Comparison of ENCODE assay signal across 27 cellular contexts in the genomic region with DNA sequence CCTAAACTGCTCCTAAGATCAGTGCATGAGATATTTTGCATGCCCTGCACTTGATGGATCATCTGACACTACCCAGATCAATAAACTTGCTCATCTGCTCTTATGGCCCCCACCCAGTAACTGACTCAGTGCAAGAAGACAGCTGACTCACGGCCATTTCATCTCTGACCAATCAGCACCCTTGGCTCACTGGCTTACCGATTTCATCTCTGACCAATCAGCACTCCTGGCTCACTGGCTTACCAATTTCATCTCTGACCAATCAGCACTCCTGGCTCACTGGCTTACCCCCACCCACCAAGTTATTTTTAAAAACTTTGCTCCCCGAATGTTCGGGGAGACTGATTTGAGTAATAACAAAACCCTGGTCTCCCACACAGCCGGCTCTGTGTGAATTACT. TPM values are rescaled to one million over a fixed set of nuclear protein-coding genes. Genes with fewer than 3 reads are reported as not detected.
A peak's percentile ranks its signal among the peaks of the same experiment; 100 is the strongest.
DNase-seq lines count a peak whose midpoint lies in the region; ATAC-seq and TF ChIP-seq lines count a peak whose summit lies in the region.
"Had no signal": no experiment of that assay in that cellular context is flagged by ENCODE, and none has a peak within 500 bp of the region (broad histone marks: within the 10 kb centered on the region; RNA-seq: fewer than 3 reads in every experiment).

No MANE protein-coding gene starts in this region.

- H3K4me1 Mint-ChIP-seq in activated T-cell treated with anti-CD3 and anti-CD28 coated beads, Interleukin-2, amount 50 U/mL, for 4 hours (ENCODE audit: low read depth): no peaks in the 10 kb centered on the region
- peaks cover 3% of the 10 kb centered on the region for H3K4me1 Mint-ChIP-seq in activated T-cell treated with anti-CD3 and anti-CD28 coated beads, Interleukin-2, amount 50 U/mL, for 24 hours (ENCODE audit: low read depth)
- peaks cover 0 to 3% of the 10 kb centered on the region in 2 donors for H3K4me1 Mint-ChIP-seq in natural killer cell treated with Interleukin-12 subunit alpha and Interleukin-12 subunit beta and Interleukin-15 and Interleukin-18, amount 100 ng/mL, for 72 hours (ENCODE audit: low read depth in 2 of 2)
- H3K4me1 Mint-ChIP-seq in CD4-positive, alpha-beta T cell (ENCODE audit: low read depth): no peaks in the 10 kb centered on the region
- H3K4me1 Mint-ChIP-seq: nephron had no signal

- no peaks in the 10 kb centered on the region for H3K36me3 Mint-ChIP-seq in activated T-cell treated with anti-CD3 and anti-CD28 coated beads, Interleukin-2, amount 50 U/mL, for 4 hours (ENCODE audit: insufficient read depth)
- no peaks in the 10 kb centered on the region for H3K36me3 Mint-ChIP-seq in activated T-cell treated with anti-CD3 and anti-CD28 coated beads, Interleukin-2, amount 50 U/mL, for 24 hours (ENCODE audit: low read depth)
- H3K36me3 Mint-ChIP-seq in natural killer cell treated with Interleukin-12 subunit alpha and Interleukin-12 subunit beta and Interleukin-15 and Interleukin-18, amount 100 ng/mL, for 72 hours: no peaks in the 10 kb centered on the region
- no peaks in the 10 kb centered on the region for H3K36me3 Mint-ChIP-seq in CD4-positive, alpha-beta T cell (ENCODE audit: low read depth)
- H3K36me3 Mint-ChIP-seq: activated naive CD8-positive, alpha-beta T cell; CD8-positive, alpha-beta T cell had no signal

- intact Hi-C loops in CD4-positive, alpha-beta T cell (cut with DNase I, micrococcal nuclease): no loop called here

- H3K9me3 Mint-ChIP-seq in activated T-cell treated with anti-CD3 and anti-CD28 coated beads, Interleukin-2, amount 50 U/mL, for 4 hours: peaks cover 3% of the 10 kb centered on the region
- peaks cover 3% of the 10 kb centered on the region for H3K9me3 Mint-ChIP-seq in activated T-cell treated with anti-CD3 and anti-CD28 coated beads, Interleukin-2, amount 50 U/mL, for 24 hours
- no peaks in the 10 kb centered on the region for H3K9me3 Mint-ChIP-seq in natural killer cell treated with Interleukin-12 subunit alpha and Interleukin-12 subunit beta and Interleukin-15 and Interleukin-18, amount 100 ng/mL, for 72 hours
- no peaks in the 10 kb centered on the region for H3K9me3 Mint-ChIP-seq in CD4-positive, alpha-beta T cell
- H3K9me3 Mint-ChIP-seq: CD8-positive, alpha-beta T cell; H9; T-helper 2 cell treated with Interferon-gamma antibody and Interleukin-4, amounts not matched to agents 5 μg/mL and 100 μg/mL, for 36 hours had no signal

- no peak overlapping the region for H3K27ac Mint-ChIP-seq in activated T-cell treated with anti-CD3 and anti-CD28 coated beads, Interleukin-2, amount 50 U/mL, for 24 hours
- no peak overlapping the region for H3K27ac Mint-ChIP-seq in natural killer cell treated with Interleukin-12 subunit alpha and Interleukin-12 subunit beta and Interleukin-15 and Interleukin-18, amount 100 ng/mL, for 72 hours
- H3K27ac Mint-ChIP-seq in CD4-positive, alpha-beta T cell: no peak overlapping the region
- H3K27ac Mint-ChIP-seq: activated naive CD8-positive, alpha-beta T cell; CD8-positive, alpha-beta T cell; H9; nephron; T-helper 2 cell treated with Interferon-gamma antibody and Interleukin-4, amounts not matched to agents 5 μg/mL and 100 μg/mL, for 36 hours had no signal

- H3K27ac ChIP-seq in CD4-positive, alpha-beta T cell (ENCODE audit: low read depth, low read length): no peak overlapping the region
- H3K27ac ChIP-seq: cardiac muscle cell, colonic mucosa, stomach, thyroid gland, VCaP had no signal

- H3K27me3 ChIP-seq in CD4-positive, alpha-beta T cell (ENCODE audit: control insufficient read depth, insufficient read depth, low read length): no peaks in the 10 kb centered on the region
- H3K27me3 ChIP-seq: cardiac muscle cell, colonic mucosa, thyroid gland had no signal

- no peak overlapping the region for H3K4me3 Mint-ChIP-seq in activated T-cell treated with anti-CD3 and anti-CD28 coated beads, Interleukin-2, amount 50 U/mL, for 4 hours
- no peak overlapping the region for H3K4me3 Mint-ChIP-seq in activated T-cell treated with anti-CD3 and anti-CD28 coated beads, Interleukin-2, amount 50 U/mL, for 24 hours
- H3K4me3 Mint-ChIP-seq in natural killer cell treated with Interleukin-12 subunit alpha and Interleukin-12 subunit beta and Interleukin-15 and Interleukin-18, amount 100 ng/mL, for 72 hours: no peak overlapping the region
- no peak overlapping the region for H3K4me3 Mint-ChIP-seq in CD4-positive, alpha-beta T cell
- H3K4me3 Mint-ChIP-seq: activated naive CD8-positive, alpha-beta T cell; CD8-positive, alpha-beta T cell; H9; nephron; T-helper 2 cell treated with Interferon-gamma antibody and Interleukin-4, amounts not matched to agents 5 μg/mL and 100 μg/mL, for 36 hours had no signal

- H3K27me3 Mint-ChIP-seq in activated T-cell treated with anti-CD3 and anti-CD28 coated beads, Interleukin-2, amount 50 U/mL, for 4 hours (ENCODE audit: low read depth): peaks cover 32% of the 10 kb centered on the region
- H3K27me3 Mint-ChIP-seq in activated T-cell treated with anti-CD3 and anti-CD28 coated beads, Interleukin-2, amount 50 U/mL, for 24 hours: peaks cover 47% of the 10 kb centered on the region
- H3K27me3 Mint-ChIP-seq in natural killer cell treated with Interleukin-12 subunit alpha and Interleukin-12 subunit beta and Interleukin-15 and Interleukin-18, amount 100 ng/mL, for 72 hours: peaks cover 14 to 31% of the 10 kb centered on the region in 2 donors
- H3K27me3 Mint-ChIP-seq in CD4-positive, alpha-beta T cell: peaks cover 33% of the 10 kb centered on the region

- TF ChIP-seq CTCF in GM12864 (IDR thresholded peaks at IDR 0.05; ENCODE audit: low read depth, low read length, missing control alignments): no peak
- no peak for TF ChIP-seq CTCF in fibroblast of mammary gland (conservative IDR thresholded peaks at IDR 0.05; ENCODE audit: control insufficient read depth, insufficient read depth, low read depth, low read length)
- no peak for TF ChIP-seq CTCF in CD4-positive, alpha-beta T cell (IDR thresholded peaks at IDR 0.05)

- no peak for DNase-seq in activated T-cell treated with anti-CD3 and anti-CD28 coated beads, Interleukin-2, amount 50 U/mL, for 4 hours
- DNase-seq in activated T-cell treated with anti-CD3 and anti-CD28 coated beads, Interleukin-2, amount 50 U/mL, for 24 hours: no peak
- DNase-seq in GM12864 (ENCODE audit: low read depth) (peak; percentile 4), RKO (ENCODE audit: low spot score) (peak; percentile 82), fibroblast of mammary gland (ENCODE audit: low read depth) (peak; percentile 58), cerebellum (ENCODE audit: low spot score) (no peak)
- no peak for DNase-seq in natural killer cell treated with Interleukin-12 subunit alpha and Interleukin-12 subunit beta and Interleukin-15 and Interleukin-18, amount 100 ng/mL, for 72 hours (ENCODE audit: low spot score)
- no peak for DNase-seq in CD4-positive, alpha-beta T cell
- DNase-seq: activated CD4-positive, alpha-beta T cell treated with anti-CD3 and anti-CD28 coated beads, Interleukin-2, amount 50 U/mL, for 4 hours; CD8-positive, alpha-beta T cell; colonic mucosa; effector CD4-positive, alpha-beta T cell; H9; mammary epithelial cell; NCI-H1436; NCI-H2081 treated with DMSO at 0.1 percent for 48 hours; NCI-H226; NCI-H526 treated with DMSO at 0.1 percent for 48 hours; SIG-M5; stomach; thyroid gland had no signal

- H3K9me3 ChIP-seq in CD4-positive, alpha-beta T cell (ENCODE audit: control insufficient read depth, low read length): no peaks in the 10 kb centered on the region
- H3K9me3 ChIP-seq: colonic mucosa, stomach, thyroid gland had no signal

- CTCF ChIA-PET in CD4-positive, alpha-beta T cell (lab: Charles Lee): no interaction called here

- ATAC-seq in activated T-cell treated with anti-CD3 and anti-CD28 coated beads, Interleukin-2, amount 50 U/mL, for 4 hours: peak; percentile 43 to 59
- ATAC-seq in natural killer cell treated with Interleukin-12 subunit alpha and Interleukin-12 subunit beta and Interleukin-15 and Interleukin-18, amount 100 ng/mL, for 72 hours: no peak
- no peak for ATAC-seq in CD4-positive, alpha-beta T cell (ENCODE audit: poor library complexity)
- ATAC-seq: CD8-positive, alpha-beta T cell; Panc1 had no signal

- H3K4me3 ChIP-seq in GM12864 (ENCODE audit: low read depth, low read length) (no peak overlapping the region), fibroblast of mammary gland (ENCODE audit: control insufficient read depth, low read depth, low read length) (no peak overlapping the region)
- H3K4me3 ChIP-seq: cardiac muscle cell, colonic mucosa, stomach, thyroid gland had no signal

- POLR2A ChIA-PET in CD4-positive, alpha-beta T cell (lab: Charles Lee): no interaction called here

RNA-seq across cellular contexts. Expression of a gene that starts 37.1 kb away (rescaled TPM):
- total RNA-seq in activated T-cell treated with anti-CD3 and anti-CD28 coated beads, Interleukin-2, amount 50 U/mL, for 4 hours: 10 to 100 TPM; 14.6 to 29.0 (median 16.2) TPM
- total RNA-seq in natural killer cell treated with Interleukin-12 subunit alpha and Interleukin-12 subunit beta and Interleukin-15 and Interleukin-18, amount 100 ng/mL, for 72 hours: 10 to 100 TPM; 56.1 to 89.6 TPM
- 10 to 100 TPM; 86.8 to 99.6 TPM for total RNA-seq in CD4-positive, alpha-beta T cell
- 44.6 TPM for total RNA-seq in cerebellum

Comparison
In these comparisons a context has a peak if more than half of its experiments do, and no peak if none do; other contexts are left out.
1. ATAC-seq: peak in activated T-cell treated with anti-CD3 and anti-CD28 coated beads, Interleukin-2, amount 50 U/mL, for 4 hours (2 of 2); none in natural killer cell treated with Interleukin-12 subunit alpha and Interleukin-12 subunit beta and Interleukin-15 and Interleukin-18, amount 100 ng/mL, for 72 hours (0 of 2) and CD4-positive, alpha-beta T cell (single experiment).
2. DNase-seq: peak in GM12864 (single experiment), RKO (single experiment) and fibroblast of mammary gland (single experiment); none in activated T-cell treated with anti-CD3 and anti-CD28 coated beads, Interleukin-2, amount 50 U/mL, for 4 hours (single experiment), activated T-cell treated with anti-CD3 and anti-CD28 coated beads, Interleukin-2, amount 50 U/mL, for 24 hours (single experiment), natural killer cell treated with Interleukin-12 subunit alpha and Interleukin-12 subunit beta and Interleukin-15 and Interleukin-18, amount 100 ng/mL, for 72 hours (single experiment), CD4-positive, alpha-beta T cell (0 of 10) and cerebellum (single experiment).